Comparison of ENCODE assay signal across 16 cellular contexts in genomic region chr11:73958521-73959141, GRCh38. TPM values are rescaled to one million over a fixed set of nuclear protein-coding genes. Genes with fewer than 3 reads are reported as not detected.
DNase-seq lines count a peak whose midpoint lies in the region; ATAC-seq, FAIRE-seq and TF ChIP-seq lines count a peak whose summit lies in the region.
"Had no signal": no experiment of that assay in that cellular context is flagged by ENCODE, and none has a peak within 500 bp of the region (broad histone marks: within the 10 kb centered on the region; RNA-seq: fewer than 3 reads in every experiment).

No MANE protein-coding gene starts in this region.

- TF ChIP-seq POLR2A in K562 (conservative IDR thresholded peaks at IDR 0.05) (no peak), tibial nerve (IDR thresholded peaks at IDR 0.05) (no peak), adrenal gland (IDR thresholded peaks at IDR 0.05) (no peak)

- no TSS peak for BruUV-seq in K562 (replicated peaks; lab: Mats Ljungman, UMichigan)

- H3K27me3 Mint-ChIP-seq in GM23338 (ENCODE audit: insufficient read depth, low read depth, poor library complexity) (peaks cover 27% of the 10 kb centered on the region), nephron progenitor cell (ENCODE audit: low read depth, poor library complexity) (peaks cover 19% of the 10 kb centered on the region), endothelial cell (ENCODE audit: unreplicated experiment) (peaks cover 5% of the 10 kb centered on the region)

- H3K9me3 ChIP-seq in BLaER1 treated with 17β-estradiol and CSF1 and Interleukin-3, amounts not matched to agents 10 nM and 100 nM (replicated peaks in 1 of 11), result no peaks in the 10 kb centered on the region
- H3K9me3 ChIP-seq in K562 (replicated peaks; ENCODE audit: control insufficient read depth, insufficient read depth, low read depth, low read length) (no peaks in the 10 kb centered on the region), tibial nerve (no peaks in the 10 kb centered on the region), adrenal gland (replicated peaks in 1 of 3) (no peaks in the 10 kb centered on the region)

- H3K4me2 ChIP-seq in BLaER1 treated with 17β-estradiol and CSF1 and Interleukin-3, amounts not matched to agents 10 nM and 100 nM, result peak overlapping the region in 9 of 11 experiments; percentile 12 to 52 (median 36); a peak in 14 of 22 replicates
- H3K4me2 ChIP-seq in GM23338 (no peak overlapping the region), K562 (ENCODE audit: insufficient read depth, low read length) (no peak overlapping the region)

- H3K4me3 Mint-ChIP-seq in GM23338 (no peak overlapping the region), nephron progenitor cell (no peak overlapping the region), endothelial cell (ENCODE audit: unreplicated experiment) (no peak overlapping the region)

- H3K4me1 ChIP-seq in BLaER1 treated with 17β-estradiol and CSF1 and Interleukin-3, amounts not matched to agents 10 nM and 100 nM, result peaks cover 5 to 21% (median 18%) of the 10 kb centered on the region in 10 experiments; a peak in 17 of 20 replicates
- H3K4me1 ChIP-seq in GM23338 (ENCODE audit: insufficient read depth) (no peaks in the 10 kb centered on the region), K562 (replicated peaks in 1 of 2; ENCODE audit: control insufficient read depth in 2 of 2, insufficient read depth in 2 of 2, low read length in 2 of 2) (peaks cover 6 to 11% of the 10 kb centered on the region in 2 experiments), tibial nerve (no peaks in the 10 kb centered on the region), adrenal gland (replicated peaks in 1 of 2) (peaks cover 7% of the 10 kb centered on the region in 2 donors)

- in situ Hi-C loops in K562 (cut with MboI), result loop anchor here (10.0 kb wide), 1 partner anchor 366 kb away; no protein-coding TSS in a partner anchor

- no peaks in the 10 kb centered on the region for H3K27me3 ChIP-seq in BLaER1 treated with 17β-estradiol and CSF1 and Interleukin-3, amounts not matched to agents 10 nM and 100 nM
- H3K27me3 ChIP-seq in GM23338 (ENCODE audit: insufficient read depth) (no peaks in the 10 kb centered on the region), K562 (ENCODE audit: control insufficient read depth in 2 of 2, insufficient read depth in 2 of 2, low read length in 2 of 2) (peaks cover 0 to 5% of the 10 kb centered on the region in 2 experiments; a peak in 1 of 5 replicates), tibial nerve (peaks cover 0 to 14% of the 10 kb centered on the region in 2 donors), adrenal gland (no peaks in the 10 kb centered on the region)

- no peaks in the 10 kb centered on the region for H3K9me1 ChIP-seq in K562 (ENCODE audit: control insufficient read depth, insufficient read depth, low read length)

- CTCF ChIA-PET in K562 (lab: Yijun Ruan, JAX; ENCODE audit: low intra/inter-chr PET ratio), result no interaction called here

- H3K36me3 Mint-ChIP-seq in GM23338 (ENCODE audit: low read depth) (no peaks in the 10 kb centered on the region), nephron progenitor cell (ENCODE audit: low read depth) (no peaks in the 10 kb centered on the region), endothelial cell (ENCODE audit: low read depth, unreplicated experiment) (no peaks in the 10 kb centered on the region)

- no peaks in the 10 kb centered on the region for H3K9me2 ChIP-seq in GM23338 (ENCODE audit: insufficient read depth)

- no peak overlapping the region for H3K27ac ChIP-seq in BLaER1 treated with 17β-estradiol and CSF1 and Interleukin-3, amounts not matched to agents 10 nM and 100 nM
- no peak overlapping the region for H3K27ac ChIP-seq in GM23338 (ENCODE audit: low read depth)
- no peak overlapping the region for H3K27ac ChIP-seq in K562 (ENCODE audit: extremely low read depth, low read depth, low read length)
- no peak overlapping the region for H3K27ac ChIP-seq in tibial nerve
- no peak overlapping the region for H3K27ac ChIP-seq in adrenal gland

- no peaks in the 10 kb centered on the region for H3F3A ChIP-seq in GM23338 (replicated peaks; ENCODE audit: low read depth)

- H3K27ac Mint-ChIP-seq in GM23338 (no peak overlapping the region), nephron progenitor cell (peak overlapping the region; percentile 57), endothelial cell (ENCODE audit: unreplicated experiment) (no peak overlapping the region)

- no peaks in the 10 kb centered on the region for H3K36me3 ChIP-seq in BLaER1 treated with 17β-estradiol and CSF1 and Interleukin-3, amounts not matched to agents 10 nM and 100 nM
- H3K36me3 ChIP-seq in GM23338 (ENCODE audit: insufficient read depth), result no peaks in the 10 kb centered on the region
- no peaks in the 10 kb centered on the region for H3K36me3 ChIP-seq in K562 (ENCODE audit: control insufficient read depth, insufficient read depth, low read length)
- no peaks in the 10 kb centered on the region for H3K36me3 ChIP-seq in tibial nerve
- H3K36me3 ChIP-seq in adrenal gland (replicated peaks in 1 of 2), result no peaks in the 10 kb centered on the region

- H3K9ac ChIP-seq in BLaER1 treated with 17β-estradiol and CSF1 and Interleukin-3, amounts not matched to agents 10 nM and 100 nM, result no peak overlapping the region
- 0 out of 4 replicates have a peak overlapping the region, but pooled peaks of 1 of the 2 experiments have one; percentile 33 for H3K9ac ChIP-seq in K562 (ENCODE audit: insufficient read depth in 1 of 2, low read depth in 2 of 2, low read length in 2 of 2)

- FAIRE-seq in K562 (lab: Jason Lieb, UNC), result no peak

- ATAC-seq in GM23338 (peak; percentile 14), K562 (peak; percentile 15; the same call in 2 of the 3 replicates)
- ATAC-seq: SK-N-SH treated with all-trans-retinoic acid at 6 μM for 48 hours had no signal

- WGBS in K562 (ENCODE audit: insufficient coverage, low coverage, missing lambda C conversion rate), result 53% methylated on average over 16 of the region's 18 CpGs
- WGBS in tibial nerve, 2 donors, result 77 to 85% methylated on average over 18 of the region's 18 CpGs
- WGBS in adrenal gland, 4 donors, result 76 to 86% (median 82%) methylated on average over 17 to 18 of the region's 18 CpGs

- no peak for TF ChIP-seq RAD21 in K562 (CRISPR knock-in tag; conservative IDR thresholded peaks at IDR 0.05 in 1 of 2, IDR thresholded peaks at IDR 0.05 in 1 of 2)

- TF ChIP-seq CTCF in GM23338 (conservative IDR thresholded peaks at IDR 0.05; ENCODE audit: low read depth in 2 of 2) (no peak), K562 (IDR thresholded peaks at IDR 0.05 in 2 of 3, conservative IDR thresholded peaks at IDR 0.05 in 1 of 3; ENCODE audit: insufficient read depth in 2 of 3, low read depth in 1 of 3, low read length in 3 of 3) (no peak), nephron progenitor cell (IDR thresholded peaks at IDR 0.05) (no peak), tibial nerve (IDR thresholded peaks at IDR 0.05) (no peak), adrenal gland (IDR thresholded peaks at IDR 0.05) (no peak), endothelial cell (IDR thresholded peaks at IDR 0.05; ENCODE audit: unreplicated experiment) (no peak)

- no peaks in the 10 kb centered on the region for H3K79me2 ChIP-seq in GM23338 (replicated peaks; ENCODE audit: insufficient read depth)
- no peaks in the 10 kb centered on the region for H3K79me2 ChIP-seq in K562 (ENCODE audit: control insufficient read depth, insufficient read depth, low read length)

- H3K4me1 Mint-ChIP-seq in GM23338 (peaks cover 5% of the 10 kb centered on the region; the same call in 2 of the 3 replicates), nephron progenitor cell (peaks cover 30% of the 10 kb centered on the region), endothelial cell (ENCODE audit: unreplicated experiment) (peaks cover 3% of the 10 kb centered on the region)

- POLR2A ChIA-PET in K562 (lab: Yijun Ruan, JAX), result interaction anchor here (0.6 to 1.7 kb wide), 5 partner anchors 14 to 231 kb away, joined by 3 to 6 read pairs (median 3); partner anchors contain the start of gene UCP2

- no peak overlapping the region for H3K4me3 ChIP-seq in BLaER1 treated with 17β-estradiol and CSF1 and Interleukin-3, amounts not matched to agents 10 nM and 100 nM
- H3K4me3 ChIP-seq in GM23338 (no peak overlapping the region), K562 (no peak overlapping the region), tibial nerve (no peak overlapping the region), adrenal gland (no peak overlapping the region)

- TF ChIP-seq EP300 in K562 (IDR thresholded peaks at IDR 0.05; ENCODE audit: low read length) (no peak), tibial nerve (IDR thresholded peaks at IDR 0.05) (no peak)

- H2AFZ ChIP-seq in GM23338 (no peak overlapping the region), K562 (ENCODE audit: low read depth, low read length) (no peak overlapping the region)

- DNase-seq in GM23338 (ENCODE audit: low spot score) (no peak), K562 (ENCODE audit: extremely low read depth in 1 of 4, low spot score in 3 of 4) (no peak), nephron progenitor cell (no peak), tibial nerve (ENCODE audit: low spot score in 2 of 2) (no peak), adrenal gland (no peak), endothelial cell (ENCODE audit: low spot score) (no peak)
- DNase-seq: C1 segment of cervical spinal cord, DND-41, HCEC 1CT, KBM-7, NCI-H1105, OCI-M1, SHP77 treated with DMSO at 0.1 percent for 48 hours had no signal

- H4K20me1 ChIP-seq in BLaER1 treated with 17β-estradiol and CSF1 and Interleukin-3, amounts not matched to agents 10 nM and 100 nM, result no peaks in the 10 kb centered on the region
- H4K20me1 ChIP-seq in GM23338 (replicated peaks; ENCODE audit: insufficient read depth) (no peaks in the 10 kb centered on the region), K562 (replicated peaks; ENCODE audit: control insufficient read depth, insufficient read depth, low read length) (no peaks in the 10 kb centered on the region)

- intact Hi-C loops in K562 (cut with micrococcal nuclease), result no loop called here
- intact Hi-C loops in adrenal gland (cut with DNase I), result no loop called here

- H3K9me3 Mint-ChIP-seq in GM23338 (no peaks in the 10 kb centered on the region), nephron progenitor cell (no peaks in the 10 kb centered on the region), endothelial cell (ENCODE audit: unreplicated experiment) (no peaks in the 10 kb centered on the region)

RNA-seq across cellular contexts. Expression of gene DNAJB13, which starts 7.8 kb away (rescaled TPM):
- 0.14 TPM in 1 of 2 replicates, not detected in the other for total RNA-seq in GM23338 (2014; rRNA removed; shearing (Covaris generic))
- polyA plus RNA-seq in GM23338 (2016; fragmentation: Nextera tagmentation; extraction: Ambion mirVana) (0.32 and 0.50 TPM in 2 replicates), K562 (2011; rRNA removed) (0.14 and 0.46 TPM in 2 replicates), K562 (2014; fragmentation: Illumina TruSeq; extraction: Trizol) (not detected in 2 replicates), K562 (2014; fragmentation: Nextera tagmentation; extraction: Ambion mirVana) (not detected), K562 (2014; rRNA removed) (0.04 TPM in 1 of 2 replicates, not detected in the other), adrenal gland (under 1 TPM; 0.16 to 0.34 (median 0.27) TPM)
- total RNA-seq in K562 (2011; cell fraction: chromatin; rRNA removed; ENCODE audit: low replicate concordance), result 0.69 TPM in 1 of 2 replicates, not detected in the other
- not detected in 2 replicates for total RNA-seq in K562 (2011; cell fraction: nucleolus; rRNA removed)
- 0.31 and 0.81 TPM in 2 replicates for total RNA-seq in K562 (2011; cell fraction: nucleoplasm; rRNA removed)
- total RNA-seq in K562 (2014; rRNA removed) (not detected in 2 replicates), K562 (2014; rRNA removed; fragmentation: Illumina TruSeq; extraction: Trizol) (not detected in 2 replicates), K562 (2015; rRNA removed; fragmentation: Illumina TruSeq; extraction: Trizol) (not detected in 2 replicates), K562 (2021) (not detected in 2 replicates), tibial nerve (1 to 10 TPM in 1 of 4 donors, not detected in 3; 1.2 TPM), adrenal gland (under 1 TPM in 4 of 8 donors, not detected in 4; 0.14 to 0.65 (median 0.46) TPM), endothelial cell (ENCODE audit: unreplicated experiment) (0.36 TPM)
- polyA plus RNA-seq in K562 (2011; cell fraction: cytosol; rRNA removed), result 0.13 TPM in 1 of 2 replicates, not detected in the other
- 0.73 and 1.4 TPM in 2 replicates for polyA plus RNA-seq in K562 (2011; cell fraction: nucleus; rRNA removed)
- polyA plus RNA-seq in K562 (2012), result 0.08 and 0.10 TPM in 2 replicates
- polyA minus RNA-seq in K562 (2011; rRNA and poly(A)+ RNA removed), result 0.15 TPM in 1 of 2 replicates, not detected in the other
- polyA minus RNA-seq in K562 (2011; cell fraction: cytosol; rRNA and poly(A)+ RNA removed), result not detected in 2 replicates
- polyA minus RNA-seq in K562 (2011; cell fraction: nucleus; rRNA and poly(A)+ RNA removed), result 0.13 and 0.44 TPM in 2 replicates
- total RNA-seq: NCI-H460 had no signal

RNA-seq across cellular contexts. Expression of gene UCP2, which starts 24.0 kb away (rescaled TPM):
- total RNA-seq in GM23338 (2014; rRNA removed; shearing (Covaris generic)), result 69.8 and 76.9 TPM in 2 replicates
- polyA plus RNA-seq in GM23338 (2016; fragmentation: Nextera tagmentation; extraction: Ambion mirVana) (59.4 and 60.1 TPM in 2 replicates), K562 (2011; rRNA removed) (45.6 and 59.3 TPM in 2 replicates), K562 (2014; fragmentation: Illumina TruSeq; extraction: Trizol) (147 and 173 TPM in 2 replicates), K562 (2014; fragmentation: Nextera tagmentation; extraction: Ambion mirVana) (100 to 1,000 TPM in 1 of 2 experiments, 10 to 100 TPM in 1; 95.7 to 216 TPM), K562 (2014; rRNA removed) (84.5 and 87.9 TPM in 2 replicates), adrenal gland (10 to 100 TPM; 26.0 to 91.3 (median 44.2) TPM)
- total RNA-seq in K562 (2011; cell fraction: chromatin; rRNA removed; ENCODE audit: low replicate concordance), result 125 and 263 TPM in 2 replicates
- total RNA-seq in K562 (2011; cell fraction: nucleolus; rRNA removed), result 180 and 194 TPM in 2 replicates
- 161 and 172 TPM in 2 replicates for total RNA-seq in K562 (2011; cell fraction: nucleoplasm; rRNA removed)
- total RNA-seq in K562 (2014; rRNA removed) (21.5 and 29.2 TPM in 2 replicates), K562 (2014; rRNA removed; fragmentation: Illumina TruSeq; extraction: Trizol) (19.6 and 24.1 TPM in 2 replicates), K562 (2015; rRNA removed; fragmentation: Illumina TruSeq; extraction: Trizol) (19.2 and 25.9 TPM in 2 replicates), K562 (2021) (141 and 152 TPM in 2 replicates), tibial nerve (10 to 100 TPM; 18.6 to 60.6 (median 53.0) TPM), adrenal gland (100 to 1,000 TPM in 1 of 8 donors, 10 to 100 TPM in 7; 21.4 to 117 (median 46.2) TPM), endothelial cell (ENCODE audit: unreplicated experiment) (12.8 TPM)
- polyA plus RNA-seq in K562 (2011; cell fraction: cytosol; rRNA removed), result 113 and 142 TPM in 2 replicates
- polyA plus RNA-seq in K562 (2011; cell fraction: nucleus; rRNA removed), result 52.2 and 60.9 TPM in 2 replicates
- 99.1 and 151 TPM in 2 replicates for polyA plus RNA-seq in K562 (2012)
- polyA minus RNA-seq in K562 (2011; rRNA and poly(A)+ RNA removed), result 59.5 and 95.2 TPM in 2 replicates
- 107 and 109 TPM in 2 replicates for polyA minus RNA-seq in K562 (2011; cell fraction: cytosol; rRNA and poly(A)+ RNA removed)
- 69.9 and 106 TPM in 2 replicates for polyA minus RNA-seq in K562 (2011; cell fraction: nucleus; rRNA and poly(A)+ RNA removed)

RNA-seq across cellular contexts. Expression of gene UCP3, which starts 50.3 kb away (rescaled TPM):
- 0.21 TPM in 1 of 2 replicates, not detected in the other for total RNA-seq in GM23338 (2014; rRNA removed; shearing (Covaris generic))
- polyA plus RNA-seq in GM23338 (2016; fragmentation: Nextera tagmentation; extraction: Ambion mirVana) (0.21 and 0.40 TPM in 2 replicates), K562 (2011; rRNA removed) (0.15 and 0.26 TPM in 2 replicates), K562 (2014; fragmentation: Illumina TruSeq; extraction: Trizol) (0.43 and 0.53 TPM in 2 replicates), K562 (2014; fragmentation: Nextera tagmentation; extraction: Ambion mirVana) (not detected), K562 (2014; rRNA removed) (0.04 and 0.21 TPM in 2 replicates), adrenal gland (1 to 10 TPM in 2 of 3 donors, under 1 TPM in 1; 0.53 to 6.3 (median 4.7) TPM)
- 2.3 and 3.3 TPM in 2 replicates for total RNA-seq in K562 (2011; cell fraction: chromatin; rRNA removed; ENCODE audit: low replicate concordance)
- 2.2 and 3.5 TPM in 2 replicates for total RNA-seq in K562 (2011; cell fraction: nucleolus; rRNA removed)
- total RNA-seq in K562 (2011; cell fraction: nucleoplasm; rRNA removed), result 0.84 and 3.1 TPM in 2 replicates
- total RNA-seq in K562 (2014; rRNA removed) (0.05 and 0.94 TPM in 2 replicates), K562 (2014; rRNA removed; fragmentation: Illumina TruSeq; extraction: Trizol) (0.25 and 0.29 TPM in 2 replicates), K562 (2015; rRNA removed; fragmentation: Illumina TruSeq; extraction: Trizol) (0.41 and 0.65 TPM in 2 replicates), K562 (2021) (0.18 and 0.53 TPM in 2 replicates), tibial nerve (1 to 10 TPM in 3 of 4 donors, under 1 TPM in 1; 0.78 to 7.5 (median 1.9) TPM), adrenal gland (1 to 10 TPM in 5 of 8 donors, under 1 TPM in 3; 0.36 to 4.0 (median 1.4) TPM), endothelial cell (ENCODE audit: unreplicated experiment) (1.6 TPM)
- 0.24 and 0.27 TPM in 2 replicates for polyA plus RNA-seq in K562 (2011; cell fraction: cytosol; rRNA removed)
- 1.9 and 2.1 TPM in 2 replicates for polyA plus RNA-seq in K562 (2011; cell fraction: nucleus; rRNA removed)
- polyA plus RNA-seq in K562 (2012), result 0.46 and 0.66 TPM in 2 replicates
- polyA minus RNA-seq in K562 (2011; rRNA and poly(A)+ RNA removed), result 0.36 and 0.39 TPM in 2 replicates
- not detected in 2 replicates for polyA minus RNA-seq in K562 (2011; cell fraction: cytosol; rRNA and poly(A)+ RNA removed)
- polyA minus RNA-seq in K562 (2011; cell fraction: nucleus; rRNA and poly(A)+ RNA removed), result 0.81 and 1.00 TPM in 2 replicates

Comparison
In these comparisons a context has a peak if more than half of its experiments do, and no peak if none do; other contexts are left out.
1. H3K4me2 ChIP-seq: peak in BLaER1 treated with 17β-estradiol and CSF1 and Interleukin-3, amounts not matched to agents 10 nM and 100 nM (9 of 11); none in GM23338 (single experiment) and K562 (single experiment).